ENCODE assay signal across 1 cellular context in the genomic region with DNA sequence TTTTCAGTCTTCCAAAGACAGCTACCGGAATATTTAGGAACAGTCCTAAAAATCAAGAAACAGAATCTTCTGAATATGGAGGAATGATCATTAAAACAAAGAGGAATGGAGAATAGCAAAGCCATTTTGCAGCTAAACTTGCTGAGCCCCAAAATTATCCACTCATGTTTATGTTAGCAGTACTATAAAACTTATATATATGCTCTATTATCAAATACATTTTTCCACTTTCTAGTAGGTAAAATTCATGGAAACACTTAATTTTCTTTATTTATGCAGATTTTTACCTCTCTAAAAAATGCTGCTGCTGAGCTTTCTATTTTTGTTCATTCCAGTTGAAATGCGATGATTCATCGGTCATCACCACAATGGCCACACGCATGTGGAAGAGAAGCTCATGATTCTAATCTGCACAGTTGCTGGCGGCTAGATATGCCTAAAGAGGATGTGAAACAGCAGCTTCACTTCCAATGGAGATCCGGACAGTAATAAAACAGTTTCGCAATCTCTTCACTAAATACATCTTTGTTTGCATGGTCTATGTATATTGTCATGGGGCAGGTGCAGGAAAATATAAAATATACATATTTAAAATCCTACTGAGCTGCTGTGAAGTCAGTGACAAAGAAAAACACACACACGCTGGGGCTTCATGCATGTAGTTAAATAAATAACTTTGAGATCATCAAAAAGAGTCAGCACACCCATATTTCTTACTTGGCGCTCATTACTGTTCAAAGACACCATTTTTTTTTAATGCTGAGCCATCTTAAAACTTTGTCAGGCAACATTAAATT.
TF ChIP-seq lines count a peak whose summit lies in the region.

No MANE protein-coding gene starts in this region.

TF ChIP-seq in K562, 482 proteins besides CTCF, POLR2A, EP300 and RAD21 (continued from another document and continues in another):
- TF ChIP-seq, protein P1, sequence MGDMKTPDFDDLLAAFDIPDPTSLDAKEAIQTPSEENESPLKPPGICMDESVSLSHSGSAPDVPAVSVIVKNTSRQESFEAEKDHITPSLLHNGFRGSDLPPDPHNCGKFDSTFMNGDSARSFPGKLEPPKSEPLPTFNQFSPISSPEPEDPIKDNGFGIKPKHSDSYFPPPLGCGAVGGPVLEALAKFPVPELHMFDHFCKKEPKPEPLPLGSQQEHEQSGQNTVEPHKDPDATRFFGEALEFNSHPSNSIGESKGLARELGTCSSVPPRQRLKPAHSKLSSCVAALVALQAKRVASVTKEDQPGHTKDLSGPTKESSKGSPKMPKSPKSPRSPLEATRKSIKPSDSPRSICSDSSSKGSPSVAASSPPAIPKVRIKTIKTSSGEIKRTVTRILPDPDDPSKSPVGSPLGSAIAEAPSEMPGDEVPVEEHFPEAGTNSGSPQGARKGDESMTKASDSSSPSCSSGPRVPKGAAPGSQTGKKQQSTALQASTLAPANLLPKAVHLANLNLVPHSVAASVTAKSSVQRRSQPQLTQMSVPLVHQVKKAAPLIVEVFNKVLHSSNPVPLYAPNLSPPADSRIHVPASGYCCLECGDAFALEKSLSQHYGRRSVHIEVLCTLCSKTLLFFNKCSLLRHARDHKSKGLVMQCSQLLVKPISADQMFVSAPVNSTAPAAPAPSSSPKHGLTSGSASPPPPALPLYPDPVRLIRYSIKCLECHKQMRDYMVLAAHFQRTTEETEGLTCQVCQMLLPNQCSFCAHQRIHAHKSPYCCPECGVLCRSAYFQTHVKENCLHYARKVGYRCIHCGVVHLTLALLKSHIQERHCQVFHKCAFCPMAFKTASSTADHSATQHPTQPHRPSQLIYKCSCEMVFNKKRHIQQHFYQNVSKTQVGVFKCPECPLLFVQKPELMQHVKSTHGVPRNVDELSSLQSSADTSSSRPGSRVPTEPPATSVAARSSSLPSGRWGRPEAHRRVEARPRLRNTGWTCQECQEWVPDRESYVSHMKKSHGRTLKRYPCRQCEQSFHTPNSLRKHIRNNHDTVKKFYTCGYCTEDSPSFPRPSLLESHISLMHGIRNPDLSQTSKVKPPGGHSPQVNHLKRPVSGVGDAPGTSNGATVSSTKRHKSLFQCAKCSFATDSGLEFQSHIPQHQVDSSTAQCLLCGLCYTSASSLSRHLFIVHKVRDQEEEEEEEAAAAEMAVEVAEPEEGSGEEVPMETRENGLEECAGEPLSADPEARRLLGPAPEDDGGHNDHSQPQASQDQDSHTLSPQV (IDR thresholded peaks at IDR 0.05), result peak; percentile 89
- TF ChIP-seq POLR2AphosphoS5 (IDR thresholded peaks at IDR 0.05; ENCODE audit: control insufficient read depth, insufficient read depth, low read depth, low read length) (peak; percentile 87), ZNF444 (CRISPR knock-in tag; IDR thresholded peaks at IDR 0.05) (no peak; the same call in 1 of the 2 replicates), DIDO1 (tag; IDR thresholded peaks at IDR 0.05; ENCODE audit: low read depth) (no peak), ZNF354B (CRISPR knock-in tag; IDR thresholded peaks at IDR 0.05) (0 out of 2 replicates have a peak, but pooled peaks have one; percentile 54), WHSC1 (IDR thresholded peaks at IDR 0.05; ENCODE audit: low read length) (no peak), HDAC6 (IDR thresholded peaks at IDR 0.05; ENCODE audit: low read depth, low read length) (no peak), ZNF77 (CRISPR knock-in tag; IDR thresholded peaks at IDR 0.05) (no peak), RAD51 (IDR thresholded peaks at IDR 0.05; ENCODE audit: borderline replicate concordance, low read depth) (peak; percentile 32; the same call in 1 of the 2 replicates), YBX1 (IDR thresholded peaks at IDR 0.05) (no peak), ZNF644 (tag; IDR thresholded peaks at IDR 0.05; ENCODE audit: low read depth) (peak; percentile 89; the same call in 1 of the 2 replicates), ZNF134 (CRISPR knock-in tag; conservative IDR thresholded peaks at IDR 0.05) (0 out of 2 replicates have a peak, but pooled peaks have one; percentile 43), ZZZ3 (IDR thresholded peaks at IDR 0.05) (no peak), ELF2 (CRISPR knock-in tag; IDR thresholded peaks at IDR 0.05) (no peak), ZNF668 (CRISPR knock-in tag; IDR thresholded peaks at IDR 0.05) (peak; percentile 43; the same call in 1 of the 2 replicates), MCM2 (IDR thresholded peaks at IDR 0.05; ENCODE audit: low read depth) (no peak), KLF16 (IDR thresholded peaks at IDR 0.05) (peak; percentile 81), ZNF12 (CRISPR knock-in tag; IDR thresholded peaks at IDR 0.05) (no peak), PHB (CRISPR knock-in tag; IDR thresholded peaks at IDR 0.05) (no peak), ZNF23 (CRISPR knock-in tag; IDR thresholded peaks at IDR 0.05) (0 out of 2 replicates have a peak, but pooled peaks have one; percentile 57), SIRT6 (IDR thresholded peaks at IDR 0.05; ENCODE audit: low read depth, low read length) (no peak), ARID1B (IDR thresholded peaks at IDR 0.05) (peak; percentile 98)
- TF ChIP-seq, protein P2, sequence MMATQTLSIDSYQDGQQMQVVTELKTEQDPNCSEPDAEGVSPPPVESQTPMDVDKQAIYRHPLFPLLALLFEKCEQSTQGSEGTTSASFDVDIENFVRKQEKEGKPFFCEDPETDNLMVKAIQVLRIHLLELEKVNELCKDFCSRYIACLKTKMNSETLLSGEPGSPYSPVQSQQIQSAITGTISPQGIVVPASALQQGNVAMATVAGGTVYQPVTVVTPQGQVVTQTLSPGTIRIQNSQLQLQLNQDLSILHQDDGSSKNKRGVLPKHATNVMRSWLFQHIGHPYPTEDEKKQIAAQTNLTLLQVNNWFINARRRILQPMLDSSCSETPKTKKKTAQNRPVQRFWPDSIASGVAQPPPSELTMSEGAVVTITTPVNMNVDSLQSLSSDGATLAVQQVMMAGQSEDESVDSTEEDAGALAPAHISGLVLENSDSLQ (IDR thresholded peaks at IDR 0.05), result peak; percentile 62
- TF ChIP-seq, protein P3, sequence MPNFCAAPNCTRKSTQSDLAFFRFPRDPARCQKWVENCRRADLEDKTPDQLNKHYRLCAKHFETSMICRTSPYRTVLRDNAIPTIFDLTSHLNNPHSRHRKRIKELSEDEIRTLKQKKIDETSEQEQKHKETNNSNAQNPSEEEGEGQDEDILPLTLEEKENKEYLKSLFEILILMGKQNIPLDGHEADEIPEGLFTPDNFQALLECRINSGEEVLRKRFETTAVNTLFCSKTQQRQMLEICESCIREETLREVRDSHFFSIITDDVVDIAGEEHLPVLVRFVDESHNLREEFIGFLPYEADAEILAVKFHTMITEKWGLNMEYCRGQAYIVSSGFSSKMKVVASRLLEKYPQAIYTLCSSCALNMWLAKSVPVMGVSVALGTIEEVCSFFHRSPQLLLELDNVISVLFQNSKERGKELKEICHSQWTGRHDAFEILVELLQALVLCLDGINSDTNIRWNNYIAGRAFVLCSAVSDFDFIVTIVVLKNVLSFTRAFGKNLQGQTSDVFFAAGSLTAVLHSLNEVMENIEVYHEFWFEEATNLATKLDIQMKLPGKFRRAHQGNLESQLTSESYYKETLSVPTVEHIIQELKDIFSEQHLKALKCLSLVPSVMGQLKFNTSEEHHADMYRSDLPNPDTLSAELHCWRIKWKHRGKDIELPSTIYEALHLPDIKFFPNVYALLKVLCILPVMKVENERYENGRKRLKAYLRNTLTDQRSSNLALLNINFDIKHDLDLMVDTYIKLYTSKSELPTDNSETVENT (CRISPR knock-in tag; IDR thresholded peaks at IDR 0.05), result no peak
- TF ChIP-seq, protein P4, sequence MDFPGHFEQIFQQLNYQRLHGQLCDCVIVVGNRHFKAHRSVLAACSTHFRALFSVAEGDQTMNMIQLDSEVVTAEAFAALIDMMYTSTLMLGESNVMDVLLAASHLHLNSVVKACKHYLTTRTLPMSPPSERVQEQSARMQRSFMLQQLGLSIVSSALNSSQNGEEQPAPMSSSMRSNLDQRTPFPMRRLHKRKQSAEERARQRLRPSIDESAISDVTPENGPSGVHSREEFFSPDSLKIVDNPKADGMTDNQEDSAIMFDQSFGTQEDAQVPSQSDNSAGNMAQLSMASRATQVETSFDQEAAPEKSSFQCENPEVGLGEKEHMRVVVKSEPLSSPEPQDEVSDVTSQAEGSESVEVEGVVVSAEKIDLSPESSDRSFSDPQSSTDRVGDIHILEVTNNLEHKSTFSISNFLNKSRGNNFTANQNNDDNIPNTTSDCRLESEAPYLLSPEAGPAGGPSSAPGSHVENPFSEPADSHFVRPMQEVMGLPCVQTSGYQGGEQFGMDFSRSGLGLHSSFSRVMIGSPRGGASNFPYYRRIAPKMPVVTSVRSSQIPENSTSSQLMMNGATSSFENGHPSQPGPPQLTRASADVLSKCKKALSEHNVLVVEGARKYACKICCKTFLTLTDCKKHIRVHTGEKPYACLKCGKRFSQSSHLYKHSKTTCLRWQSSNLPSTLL (IDR thresholded peaks at IDR 0.05), result no peak
- TF ChIP-seq, protein P5, sequence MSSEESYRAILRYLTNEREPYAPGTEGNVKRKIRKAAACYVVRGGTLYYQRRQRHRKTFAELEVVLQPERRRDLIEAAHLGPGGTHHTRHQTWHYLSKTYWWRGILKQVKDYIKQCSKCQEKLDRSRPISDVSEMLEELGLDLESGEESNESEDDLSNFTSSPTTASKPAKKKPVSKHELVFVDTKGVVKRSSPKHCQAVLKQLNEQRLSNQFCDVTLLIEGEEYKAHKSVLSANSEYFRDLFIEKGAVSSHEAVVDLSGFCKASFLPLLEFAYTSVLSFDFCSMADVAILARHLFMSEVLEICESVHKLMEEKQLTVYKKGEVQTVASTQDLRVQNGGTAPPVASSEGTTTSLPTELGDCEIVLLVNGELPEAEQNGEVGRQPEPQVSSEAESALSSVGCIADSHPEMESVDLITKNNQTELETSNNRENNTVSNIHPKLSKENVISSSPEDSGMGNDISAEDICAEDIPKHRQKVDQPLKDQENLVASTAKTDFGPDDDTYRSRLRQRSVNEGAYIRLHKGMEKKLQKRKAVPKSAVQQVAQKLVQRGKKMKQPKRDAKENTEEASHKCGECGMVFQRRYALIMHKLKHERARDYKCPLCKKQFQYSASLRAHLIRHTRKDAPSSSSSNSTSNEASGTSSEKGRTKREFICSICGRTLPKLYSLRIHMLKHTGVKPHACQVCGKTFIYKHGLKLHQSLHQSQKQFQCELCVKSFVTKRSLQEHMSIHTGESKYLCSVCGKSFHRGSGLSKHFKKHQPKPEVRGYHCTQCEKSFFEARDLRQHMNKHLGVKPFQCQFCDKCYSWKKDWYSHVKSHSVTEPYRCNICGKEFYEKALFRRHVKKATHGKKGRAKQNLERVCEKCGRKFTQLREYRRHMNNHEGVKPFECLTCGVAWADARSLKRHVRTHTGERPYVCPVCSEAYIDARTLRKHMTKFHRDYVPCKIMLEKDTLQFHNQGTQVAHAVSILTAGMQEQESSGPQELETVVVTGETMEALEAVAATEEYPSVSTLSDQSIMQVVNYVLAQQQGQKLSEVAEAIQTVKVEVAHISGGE (CRISPR knock-in tag; IDR thresholded peaks at IDR 0.05), result peak in 1 of 3 experiments; percentile 60; a peak in 1 of 6 replicates
- TF ChIP-seq, protein P6, sequence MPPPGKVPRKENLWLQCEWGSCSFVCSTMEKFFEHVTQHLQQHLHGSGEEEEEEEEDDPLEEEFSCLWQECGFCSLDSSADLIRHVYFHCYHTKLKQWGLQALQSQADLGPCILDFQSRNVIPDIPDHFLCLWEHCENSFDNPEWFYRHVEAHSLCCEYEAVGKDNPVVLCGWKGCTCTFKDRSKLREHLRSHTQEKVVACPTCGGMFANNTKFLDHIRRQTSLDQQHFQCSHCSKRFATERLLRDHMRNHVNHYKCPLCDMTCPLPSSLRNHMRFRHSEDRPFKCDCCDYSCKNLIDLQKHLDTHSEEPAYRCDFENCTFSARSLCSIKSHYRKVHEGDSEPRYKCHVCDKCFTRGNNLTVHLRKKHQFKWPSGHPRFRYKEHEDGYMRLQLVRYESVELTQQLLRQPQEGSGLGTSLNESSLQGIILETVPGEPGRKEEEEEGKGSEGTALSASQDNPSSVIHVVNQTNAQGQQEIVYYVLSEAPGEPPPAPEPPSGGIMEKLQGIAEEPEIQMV (tag; conservative IDR thresholded peaks at IDR 0.05; ENCODE audit: low read depth), result no peak
- TF ChIP-seq, protein P7, sequence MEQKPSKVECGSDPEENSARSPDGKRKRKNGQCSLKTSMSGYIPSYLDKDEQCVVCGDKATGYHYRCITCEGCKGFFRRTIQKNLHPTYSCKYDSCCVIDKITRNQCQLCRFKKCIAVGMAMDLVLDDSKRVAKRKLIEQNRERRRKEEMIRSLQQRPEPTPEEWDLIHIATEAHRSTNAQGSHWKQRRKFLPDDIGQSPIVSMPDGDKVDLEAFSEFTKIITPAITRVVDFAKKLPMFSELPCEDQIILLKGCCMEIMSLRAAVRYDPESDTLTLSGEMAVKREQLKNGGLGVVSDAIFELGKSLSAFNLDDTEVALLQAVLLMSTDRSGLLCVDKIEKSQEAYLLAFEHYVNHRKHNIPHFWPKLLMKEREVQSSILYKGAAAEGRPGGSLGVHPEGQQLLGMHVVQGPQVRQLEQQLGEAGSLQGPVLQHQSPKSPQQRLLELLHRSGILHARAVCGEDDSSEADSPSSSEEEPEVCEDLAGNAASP (IDR thresholded peaks at IDR 0.05), result no peak
- TF ChIP-seq, protein P8, sequence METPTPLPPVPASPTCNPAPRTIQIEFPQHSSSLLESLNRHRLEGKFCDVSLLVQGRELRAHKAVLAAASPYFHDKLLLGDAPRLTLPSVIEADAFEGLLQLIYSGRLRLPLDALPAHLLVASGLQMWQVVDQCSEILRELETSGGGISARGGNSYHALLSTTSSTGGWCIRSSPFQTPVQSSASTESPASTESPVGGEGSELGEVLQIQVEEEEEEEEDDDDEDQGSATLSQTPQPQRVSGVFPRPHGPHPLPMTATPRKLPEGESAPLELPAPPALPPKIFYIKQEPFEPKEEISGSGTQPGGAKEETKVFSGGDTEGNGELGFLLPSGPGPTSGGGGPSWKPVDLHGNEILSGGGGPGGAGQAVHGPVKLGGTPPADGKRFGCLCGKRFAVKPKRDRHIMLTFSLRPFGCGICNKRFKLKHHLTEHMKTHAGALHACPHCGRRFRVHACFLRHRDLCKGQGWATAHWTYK (CRISPR knock-in tag; IDR thresholded peaks at IDR 0.05), result peak; percentile 88
- TF ChIP-seq, protein P9, sequence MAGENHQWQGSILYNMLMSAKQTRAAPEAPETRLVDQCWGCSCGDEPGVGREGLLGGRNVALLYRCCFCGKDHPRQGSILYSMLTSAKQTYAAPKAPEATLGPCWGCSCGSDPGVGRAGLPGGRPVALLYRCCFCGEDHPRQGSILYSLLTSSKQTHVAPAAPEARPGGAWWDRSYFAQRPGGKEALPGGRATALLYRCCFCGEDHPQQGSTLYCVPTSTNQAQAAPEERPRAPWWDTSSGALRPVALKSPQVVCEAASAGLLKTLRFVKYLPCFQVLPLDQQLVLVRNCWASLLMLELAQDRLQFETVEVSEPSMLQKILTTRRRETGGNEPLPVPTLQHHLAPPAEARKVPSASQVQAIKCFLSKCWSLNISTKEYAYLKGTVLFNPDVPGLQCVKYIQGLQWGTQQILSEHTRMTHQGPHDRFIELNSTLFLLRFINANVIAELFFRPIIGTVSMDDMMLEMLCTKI (IDR thresholded peaks at IDR 0.05; ENCODE audit: partially characterized antibody), result no peak
